ENCODE assay signal across 8 cellular contexts in the genomic region with DNA sequence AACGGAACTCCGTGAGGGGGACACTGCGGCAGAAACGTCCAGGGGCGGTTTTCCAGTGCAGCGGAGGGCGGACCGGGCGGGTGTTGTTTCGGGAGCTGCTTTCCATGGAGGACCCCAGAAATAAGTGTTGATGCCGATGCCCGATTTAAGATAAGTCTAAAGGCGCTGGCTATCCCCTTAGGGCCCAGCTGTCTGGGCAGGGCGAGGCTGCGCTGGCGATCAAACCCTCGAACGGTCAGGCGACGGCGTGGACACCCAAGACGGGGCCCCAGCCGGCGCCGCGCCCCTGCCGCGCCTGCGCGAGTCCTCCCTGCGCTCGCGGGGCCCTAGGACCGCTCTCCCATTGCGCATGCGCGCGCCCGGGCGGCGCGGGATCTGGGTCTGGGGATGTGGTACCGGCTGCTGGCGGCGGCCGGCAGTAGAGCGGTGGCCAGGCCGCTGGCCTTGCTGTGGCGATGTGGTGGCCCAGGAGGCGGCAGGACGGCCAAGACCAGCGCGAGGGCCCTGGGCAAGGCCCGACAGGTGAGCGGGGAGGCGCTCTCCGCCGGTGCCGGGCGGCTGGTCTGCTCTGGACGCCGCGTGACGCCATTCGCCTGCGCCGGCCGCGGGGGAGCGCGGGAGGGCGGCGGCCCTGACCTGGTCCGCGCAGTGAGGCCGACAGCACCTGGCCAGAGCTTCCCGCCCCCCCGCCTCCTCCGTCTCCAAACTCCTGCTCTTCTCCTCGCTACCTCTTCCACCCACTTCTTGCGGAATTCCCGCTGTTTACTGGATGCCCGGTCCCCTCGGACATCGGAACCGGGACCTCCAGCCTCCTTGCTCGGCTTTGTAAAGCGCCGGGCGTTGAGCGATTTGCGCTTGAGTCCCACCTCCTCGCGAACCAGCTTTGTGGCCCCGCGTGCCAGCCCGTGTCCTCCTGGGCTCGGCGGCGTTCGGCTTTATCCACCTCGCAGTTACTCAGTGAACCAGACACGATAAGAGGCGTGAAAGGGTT. TPM values are rescaled to one million over a fixed set of nuclear protein-coding genes. Genes with fewer than 3 reads are reported as not detected.
DNase-seq lines count a peak whose midpoint lies in the region; ATAC-seq and TF ChIP-seq lines count a peak whose summit lies in the region.

No MANE protein-coding gene starts in this region.

- peak overlapping the region; percentile 93 for H3K4me3 ChIP-seq in Jurkat, Clone E6-1 (ENCODE audit: low read length)
- peak overlapping the region; percentile 95 for H3K4me3 ChIP-seq in fibroblast of pulmonary artery (replicated peaks; ENCODE audit: low read depth, low read length)

- peak; percentile 31 for DNase-seq in DMS79 (lab: John Stamatoyannopoulos, UW)
- DNase-seq in Jurkat, Clone E6-1 (ENCODE audit: low read depth, low spot score) = peak; percentile 80
- DNase-seq in RPMI7951 (ENCODE audit: low read depth) = peak; percentile 89
- peak; percentile 92 for DNase-seq in fibroblast of pulmonary artery (ENCODE audit: low read depth)
- DNase-seq in stimulated activated naive CD4-positive, alpha-beta T cell treated with Interleukin-2 at 50 U/mL for 16 hours (lab: John Stamatoyannopoulos, UW) = peak; percentile 79

- H3K27me3 Mint-ChIP-seq in activated T-helper 17 cell treated with anti-CD3 and anti-CD28 coated beads, Interleukin-2, amount 50 U/mL, for 72 hours = no peaks in the 10 kb centered on the region
- no peaks in the 10 kb centered on the region for H3K27me3 Mint-ChIP-seq in nephron (ENCODE audit: low read depth)

- no peak for TF ChIP-seq CTCF in fibroblast of pulmonary artery (IDR thresholded peaks at IDR 0.05; ENCODE audit: low read length, missing control alignments)
- TF ChIP-seq CTCF in nephron (IDR thresholded peaks at IDR 0.05; ENCODE audit: unreplicated experiment in 3 of 3) = no peak

- ATAC-seq in GM21619 (IDR thresholded peaks at IDR 0.05; ENCODE audit: unreplicated experiment) = peak; percentile 77
- ATAC-seq in activated T-helper 17 cell treated with anti-CD3 and anti-CD28 coated beads, Interleukin-2, amount 50 U/mL, for 72 hours (replicated peaks) = peak; percentile 94

- peak overlapping the region; percentile 92 for H3K4me3 Mint-ChIP-seq in activated T-helper 17 cell treated with anti-CD3 and anti-CD28 coated beads, Interleukin-2, amount 50 U/mL, for 72 hours
- peak overlapping the region; percentile 100 for H3K4me3 Mint-ChIP-seq in nephron

- peaks cover 13% of the 10 kb centered on the region for H3K36me3 Mint-ChIP-seq in activated T-helper 17 cell treated with anti-CD3 and anti-CD28 coated beads, Interleukin-2, amount 50 U/mL, for 72 hours (ENCODE audit: low read depth)
- H3K36me3 Mint-ChIP-seq in nephron (ENCODE audit: low read depth) = peaks cover 39% of the 10 kb centered on the region

- no peaks in the 10 kb centered on the region for H3K9me3 Mint-ChIP-seq in activated T-helper 17 cell treated with anti-CD3 and anti-CD28 coated beads, Interleukin-2, amount 50 U/mL, for 72 hours
- H3K9me3 Mint-ChIP-seq in nephron = peaks cover 12% of the 10 kb centered on the region

- peaks cover 10% of the 10 kb centered on the region for H3K4me1 Mint-ChIP-seq in activated T-helper 17 cell treated with anti-CD3 and anti-CD28 coated beads, Interleukin-2, amount 50 U/mL, for 72 hours
- H3K4me1 Mint-ChIP-seq in nephron = peaks cover 16% of the 10 kb centered on the region

- peak overlapping the region; percentile 98 for H3K27ac Mint-ChIP-seq in activated T-helper 17 cell treated with anti-CD3 and anti-CD28 coated beads, Interleukin-2, amount 50 U/mL, for 72 hours
- peak overlapping the region; percentile 93 to 99 (median 97) for H3K27ac Mint-ChIP-seq in nephron

RNA-seq across cellular contexts. Expression of gene DEF8, which starts 24.0 kb away (rescaled TPM):
- 47.1 TPM for polyA plus RNA-seq in Jurkat, Clone E6-1 (2012; ENCODE audit: insufficient read depth, insufficient read length)
- 97.2 and 143 TPM in 2 replicates for total RNA-seq in RPMI7951 (2014; rRNA removed; shearing (Covaris generic))
- total RNA-seq in activated T-helper 17 cell treated with anti-CD3 and anti-CD28 coated beads, Interleukin-2, amount 50 U/mL, for 72 hours = 10 to 100 TPM in 1 of 2 donors, 1 to 10 TPM in 1; 9.3 to 11.1 TPM

RNA-seq across cellular contexts. Expression of gene DBNDD1, which starts 46.7 kb away (rescaled TPM):
- polyA plus RNA-seq in Jurkat, Clone E6-1 (2012; ENCODE audit: insufficient read depth, insufficient read length) = 3.5 TPM
- total RNA-seq in RPMI7951 (2014; rRNA removed; shearing (Covaris generic)) = 7.7 TPM in 2 replicates
- total RNA-seq in activated T-helper 17 cell treated with anti-CD3 and anti-CD28 coated beads, Interleukin-2, amount 50 U/mL, for 72 hours = under 1 TPM in 1 of 2 donors, not detected in 1; 0.53 TPM

RNA-seq across cellular contexts. Expression of gene TUBB3, which starts 49.4 kb away (rescaled TPM):
- polyA plus RNA-seq in Jurkat, Clone E6-1 (2012; ENCODE audit: insufficient read depth, insufficient read length) = 21.3 TPM
- total RNA-seq in RPMI7951 (2014; rRNA removed; shearing (Covaris generic)) = 229 and 237 TPM in 2 replicates
- total RNA-seq in activated T-helper 17 cell treated with anti-CD3 and anti-CD28 coated beads, Interleukin-2, amount 50 U/mL, for 72 hours = 1 to 10 TPM in 1 of 2 donors, under 1 TPM in 1; 0.74 to 9.7 TPM

RNA-seq across cellular contexts. Expression of gene MC1R, which starts 53.9 kb away (rescaled TPM):
- polyA plus RNA-seq in Jurkat, Clone E6-1 (2012; ENCODE audit: insufficient read depth, insufficient read length) = 4.5 TPM
- total RNA-seq in RPMI7951 (2014; rRNA removed; shearing (Covaris generic)) = 2.0 and 2.8 TPM in 2 replicates
- 1 to 10 TPM; 7.5 to 7.6 TPM for total RNA-seq in activated T-helper 17 cell treated with anti-CD3 and anti-CD28 coated beads, Interleukin-2, amount 50 U/mL, for 72 hours

Comparison
In these comparisons a context has a peak if more than half of its experiments do, and no peak if none do; other contexts are left out.
1. Peak in every context shown above with its lines: DNase-seq, ATAC-seq and H3K4me3 ChIP-seq.
2. DNase-seq: peak in every context shown above with its lines; median percentile 92 in fibroblast of pulmonary artery; 89 in RPMI7951; 80 in Jurkat, Clone E6-1; 79 in stimulated activated naive CD4-positive, alpha-beta T cell treated with Interleukin-2 at 50 U/mL for 16 hours; 31 in DMS79.
3. RNA of gene TUBB3, which starts 49.4 kb away (total RNA-seq): 229 to 237 TPM in RPMI7951; 0.74 to 9.7 TPM in activated T-helper 17 cell treated with anti-CD3 and anti-CD28 coated beads, Interleukin-2, amount 50 U/mL, for 72 hours; every median in the first group is over 10 times any median in the second.